8 cellular contexts compared by ENCODE assay signal in the genomic region with DNA sequence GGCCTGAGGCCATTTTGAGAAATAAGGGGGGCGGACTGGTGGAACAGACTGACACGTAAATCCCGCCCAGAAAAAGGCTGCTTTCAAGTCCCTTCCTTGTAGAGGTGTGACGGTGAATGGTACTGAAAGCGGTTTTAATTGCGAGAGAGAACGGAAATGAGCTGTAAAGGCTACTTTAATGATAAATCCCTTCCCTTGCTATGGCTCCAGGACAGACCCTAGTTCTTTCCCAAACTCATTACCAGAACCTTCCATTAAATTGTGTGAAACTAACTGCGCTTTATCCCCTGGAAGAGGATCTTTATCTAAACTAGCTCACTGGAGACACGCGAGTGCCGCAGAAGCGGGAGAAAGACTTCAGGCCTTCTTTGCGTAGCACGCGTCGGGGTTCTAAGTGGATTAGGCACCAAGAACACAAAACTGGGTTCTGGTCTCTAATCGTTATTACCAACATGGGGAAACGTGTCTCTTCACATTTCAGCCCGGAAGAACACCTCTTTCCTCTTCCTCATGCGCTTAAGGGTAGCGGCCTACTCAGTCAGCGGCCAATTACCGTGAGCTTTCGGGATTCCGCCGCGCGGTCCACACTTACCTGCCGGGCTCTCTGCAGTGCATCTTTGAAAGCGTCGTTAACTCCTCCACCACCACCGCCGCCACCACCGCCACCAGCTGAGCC. TPM values are rescaled to one million over a fixed set of nuclear protein-coding genes. Genes with fewer than 3 reads are reported as not detected.
DNase-seq lines count a peak whose midpoint lies in the region; ATAC-seq and TF ChIP-seq lines count a peak whose summit lies in the region.

No MANE protein-coding gene starts in this region.

- H3K79me1 ChIP-seq in IMR-90 (ENCODE audit: low read depth in 1 of 2, low read length in 2 of 2) = peaks cover 0 to 12% of the 10 kb centered on the region in 2 experiments; a peak in 2 of 4 replicates

- H3K4me3 ChIP-seq in IMR-90 (ENCODE audit: insufficient read depth, low read depth, low read length) (peak overlapping the region; percentile 62), OCI-LY3 (ENCODE audit: low read length) (peak overlapping the region; percentile 90), fibroblast of lung (replicated peaks in 1 of 4; ENCODE audit: control extremely low read depth in 1 of 4, insufficient read depth in 1 of 4, low read depth in 3 of 4, low read length in 4 of 4) (peak overlapping the region; percentile 74 to 98 (median 86))

- peak overlapping the region; percentile 22; the same call in 2 of the 3 replicates for H2BK15ac ChIP-seq in IMR-90 (ENCODE audit: low read depth, low read length)

- H3K27ac Mint-ChIP-seq in natural killer cell treated with Interleukin-12 subunit alpha and Interleukin-12 subunit beta and Interleukin-15 and Interleukin-18, amount 100 ng/mL, for 72 hours = no peak overlapping the region
- H3K27ac Mint-ChIP-seq in stimulated activated naive CD8-positive, alpha-beta T cell treated with anti-CD3 and anti-CD28 coated beads, Interleukin-15, amount 100 ng/mL, for 72 hours = no peak overlapping the region

- H2AK5ac ChIP-seq in IMR-90 (ENCODE audit: low read depth, low read length) = peak overlapping the region; percentile 84

- H3K36me3 ChIP-seq in IMR-90 (ENCODE audit: control insufficient read depth, insufficient read depth, low read length) = peaks cover 8% of the 10 kb centered on the region
- peaks cover 32% of the 10 kb centered on the region for H3K36me3 ChIP-seq in OCI-LY3 (replicated peaks; ENCODE audit: low read depth, low read length)
- H3K36me3 ChIP-seq in fibroblast of lung (ENCODE audit: control insufficient read depth, insufficient read depth, low read length) = no peaks in the 10 kb centered on the region

- peaks cover 83% of the 10 kb centered on the region for H3K79me2 ChIP-seq in OCI-LY3 (ENCODE audit: low read length)
- peaks cover 90% of the 10 kb centered on the region for H3K79me2 ChIP-seq in fibroblast of lung (ENCODE audit: control insufficient read depth, insufficient read depth, low read length)

- H3K27ac ChIP-seq in IMR-90 (ENCODE audit: insufficient read depth, low read length) (peak overlapping the region; percentile 92), OCI-LY3 (ENCODE audit: low read length) (peak overlapping the region; percentile 98), fibroblast of lung (ENCODE audit: insufficient read depth, low read length) (peak overlapping the region; percentile 99)

- no peak overlapping the region for H2BK20ac ChIP-seq in IMR-90 (ENCODE audit: low read depth, low read length)

- POLR2A ChIA-PET in IMR-90 (lab: Charles Lee; ENCODE audit: unreplicated experiment) = interaction anchor here (0.5 to 1.2 kb wide), 4 partner anchors 26 to 493 kb away, joined by 3 to 27 read pairs (median 8); partner anchors contain the start of gene DNAJB4

- H3K9me1 ChIP-seq in IMR-90 (ENCODE audit: insufficient read depth, low read length) = peaks cover 2% of the 10 kb centered on the region; the same call in 1 of the 2 replicates

- peaks cover 25 to 30% of the 10 kb centered on the region in 2 donors for H3K4me1 Mint-ChIP-seq in natural killer cell treated with Interleukin-12 subunit alpha and Interleukin-12 subunit beta and Interleukin-15 and Interleukin-18, amount 100 ng/mL, for 72 hours (ENCODE audit: low read depth in 2 of 2)
- H3K4me1 Mint-ChIP-seq in stimulated activated naive CD8-positive, alpha-beta T cell treated with anti-CD3 and anti-CD28 coated beads, Interleukin-15, amount 100 ng/mL, for 72 hours = peaks cover 64% of the 10 kb centered on the region

- H3K4me2 ChIP-seq in IMR-90 (ENCODE audit: low read depth, low read length) = peak overlapping the region; percentile 51
- H3K4me2 ChIP-seq in OCI-LY3 (ENCODE audit: low read length) = peak overlapping the region; percentile 64
- H3K4me2 ChIP-seq in fibroblast of lung (ENCODE audit: extremely low read depth, insufficient read depth, low read length) = peak overlapping the region; percentile 73

- no peaks in the 10 kb centered on the region for H3K27me3 ChIP-seq in IMR-90 (ENCODE audit: control insufficient read depth, insufficient read depth, low read length)
- H3K27me3 ChIP-seq in OCI-LY3 (ENCODE audit: low read depth, low read length) = no peaks in the 10 kb centered on the region
- H3K27me3 ChIP-seq in fibroblast of lung (ENCODE audit: control insufficient read depth, insufficient read depth, low read length) = no peaks in the 10 kb centered on the region

- ATAC-seq in GM21576 (IDR thresholded peaks at IDR 0.05; ENCODE audit: unreplicated experiment) (peak; percentile 60), IMR-90 (ENCODE audit: low read depth) (peak; percentile 40)
- ATAC-seq in natural killer cell treated with Interleukin-12 subunit alpha and Interleukin-12 subunit beta and Interleukin-15 and Interleukin-18, amount 100 ng/mL, for 72 hours = peak; percentile 83 to 87
- peak; percentile 79 for ATAC-seq in stimulated activated naive CD8-positive, alpha-beta T cell treated with anti-CD3 and anti-CD28 coated beads, Interleukin-15, amount 100 ng/mL, for 72 hours

- no peaks in the 10 kb centered on the region for H3K27me3 Mint-ChIP-seq in natural killer cell treated with Interleukin-12 subunit alpha and Interleukin-12 subunit beta and Interleukin-15 and Interleukin-18, amount 100 ng/mL, for 72 hours
- no peaks in the 10 kb centered on the region for H3K27me3 Mint-ChIP-seq in stimulated activated naive CD8-positive, alpha-beta T cell treated with anti-CD3 and anti-CD28 coated beads, Interleukin-15, amount 100 ng/mL, for 72 hours

- dilution Hi-C loops in IMR-90 (cut with HindIII; ENCODE audit: low sequenced_read_pairs, unreplicated experiment) = no loop called here

- peaks cover 15% of the 10 kb centered on the region for H3K36me3 Mint-ChIP-seq in natural killer cell treated with Interleukin-12 subunit alpha and Interleukin-12 subunit beta and Interleukin-15 and Interleukin-18, amount 100 ng/mL, for 72 hours

- intact Hi-C loops in IMR-90 (cut with micrococcal nuclease) = no loop called here

- DNase-seq in DMS153 treated with DMSO at 0.1 percent for 48 hours (lab: John Stamatoyannopoulos, UW; ENCODE audit: unreplicated experiment) (peak; percentile 85), IMR-90 (peak; percentile 95), activated T-cell treated with anti-CD3 and anti-CD28 coated beads for 48 hours (ENCODE audit: low read depth) (peak; percentile 58), fibroblast of lung (ENCODE audit: low read depth in 2 of 2) (peak; percentile 95 to 97)
- peak; percentile 91 for DNase-seq in natural killer cell treated with Interleukin-12 subunit alpha and Interleukin-12 subunit beta and Interleukin-15 and Interleukin-18, amount 100 ng/mL, for 72 hours (ENCODE audit: low spot score)
- peak; percentile 81 to 91 for DNase-seq in stimulated activated naive CD8-positive, alpha-beta T cell treated with anti-CD3 and anti-CD28 coated beads, Interleukin-15, amount 100 ng/mL, for 72 hours

- H3K9me3 Mint-ChIP-seq in natural killer cell treated with Interleukin-12 subunit alpha and Interleukin-12 subunit beta and Interleukin-15 and Interleukin-18, amount 100 ng/mL, for 72 hours = no peaks in the 10 kb centered on the region
- no peaks in the 10 kb centered on the region for H3K9me3 Mint-ChIP-seq in stimulated activated naive CD8-positive, alpha-beta T cell treated with anti-CD3 and anti-CD28 coated beads, Interleukin-15, amount 100 ng/mL, for 72 hours

- CTCF ChIA-PET in IMR-90 (lab: Yijun Ruan, JAX) = interaction anchor here (0.6 to 1.4 kb wide), 6 partner anchors 12 to 71 kb away, joined by 3 to 4 read pairs (median 4); no protein-coding TSS in a partner anchor

- peak overlapping the region; percentile 99 for H3K14ac ChIP-seq in IMR-90 (replicated peaks; ENCODE audit: low read depth, low read length)

- peak overlapping the region; percentile 89 for H4K5ac ChIP-seq in IMR-90 (ENCODE audit: low read depth, low read length)

- peak overlapping the region; percentile 98 for H2AK9ac ChIP-seq in IMR-90 (replicated peaks; ENCODE audit: low read depth, low read length, poor library complexity)

- peak; percentile 26; the same call in 1 of the 2 replicates for TF ChIP-seq POLR2A in IMR-90 (IDR thresholded peaks at IDR 0.05; ENCODE audit: low read depth, low read length)

- H2BK120ac ChIP-seq in IMR-90 (ENCODE audit: low read depth, low read length) = peak overlapping the region; percentile 63

- peak overlapping the region; percentile 97 for H3K23ac ChIP-seq in IMR-90 (ENCODE audit: low read depth, low read length)

- TSS peak; percentile 74 for BruUV-seq in IMR-90 (replicated peaks; lab: Mats Ljungman, UMichigan)

- H3K18ac ChIP-seq in IMR-90 (ENCODE audit: low read depth, low read length) = peak overlapping the region; percentile 70

- 0% methylated on average over 8 of the region's 34 CpGs; no CpG with 5 or more reads in 1 of the 2 experiments for WGBS in IMR-90 (ENCODE audit: extremely low coverage in 2 of 2, insufficient read length in 1 of 2), 2 experiments

- TF ChIP-seq CTCF in IMR-90 (conservative IDR thresholded peaks at IDR 0.05; ENCODE audit: low read depth, low read length) (no peak), OCI-LY3 (IDR thresholded peaks at IDR 0.05; ENCODE audit: low read depth, low read length) (no peak), fibroblast of lung (conservative IDR thresholded peaks at IDR 0.05 in 1 of 2, IDR thresholded peaks at IDR 0.05 in 1 of 2; ENCODE audit: low read depth in 1 of 2, low read length in 2 of 2) (no peak)

- peak overlapping the region; percentile 92 for H4K91ac ChIP-seq in IMR-90 (ENCODE audit: insufficient read depth, low read depth, low read length)

- peak overlapping the region; percentile 88 for H2BK5ac ChIP-seq in IMR-90 (ENCODE audit: low read depth, low read length, poor library complexity, severe bottlenecking)

- H3K4ac ChIP-seq in IMR-90 (ENCODE audit: low read depth, low read length) = peak overlapping the region; percentile 97

- peak overlapping the region; percentile 93 for H2AFZ ChIP-seq in IMR-90 (replicated peaks; ENCODE audit: low read length, poor library complexity)
- H2AFZ ChIP-seq in OCI-LY3 (ENCODE audit: low read depth, low read length) = no peak overlapping the region
- peak overlapping the region; percentile 24 for H2AFZ ChIP-seq in fibroblast of lung (ENCODE audit: low read length)

- H4K20me1 ChIP-seq in IMR-90 (ENCODE audit: insufficient read depth, low read length) = peaks cover 47% of the 10 kb centered on the region
- peaks cover 45% of the 10 kb centered on the region for H4K20me1 ChIP-seq in OCI-LY3 (ENCODE audit: insufficient read depth, low read length)
- H4K20me1 ChIP-seq in fibroblast of lung (ENCODE audit: control insufficient read depth, extremely low read depth, insufficient read depth, low read length) = peaks cover 7% of the 10 kb centered on the region

- no peak overlapping the region for H3K4me3 Mint-ChIP-seq in natural killer cell treated with Interleukin-12 subunit alpha and Interleukin-12 subunit beta and Interleukin-15 and Interleukin-18, amount 100 ng/mL, for 72 hours
- no peak overlapping the region for H3K4me3 Mint-ChIP-seq in stimulated activated naive CD8-positive, alpha-beta T cell treated with anti-CD3 and anti-CD28 coated beads, Interleukin-15, amount 100 ng/mL, for 72 hours

- TF ChIP-seq RAD21 in IMR-90 (IDR thresholded peaks at IDR 0.05; ENCODE audit: low read length) = no peak

- H3K9me3 ChIP-seq in IMR-90 (ENCODE audit: control insufficient read depth, insufficient read depth, low read length) = no peaks in the 10 kb centered on the region
- no peaks in the 10 kb centered on the region for H3K9me3 ChIP-seq in OCI-LY3 (ENCODE audit: insufficient read depth, low read length)
- H3K9me3 ChIP-seq in fibroblast of lung (ENCODE audit: control insufficient read depth, insufficient read depth, low read depth, low read length) = no peaks in the 10 kb centered on the region

- H3K56ac ChIP-seq in IMR-90 (ENCODE audit: extremely low read depth, insufficient read depth, low read length) = peak overlapping the region; percentile 97

- peak overlapping the region; percentile 96 for H3K9ac ChIP-seq in IMR-90 (ENCODE audit: low read depth, low read length)
- H3K9ac ChIP-seq in OCI-LY3 (ENCODE audit: low read length) = peak overlapping the region; percentile 93
- peak overlapping the region; percentile 95 for H3K9ac ChIP-seq in fibroblast of lung (ENCODE audit: insufficient read depth, low read length)

- 0 out of 2 replicates have a peak, but pooled peaks cover 2% of the 10 kb centered on the region for H3K4me1 ChIP-seq in IMR-90 (ENCODE audit: control insufficient read depth, insufficient read depth, low read length)
- H3K4me1 ChIP-seq in OCI-LY3 (ENCODE audit: low read length) = peaks cover 31% of the 10 kb centered on the region
- H3K4me1 ChIP-seq in fibroblast of lung (ENCODE audit: control insufficient read depth, extremely low read depth, insufficient read depth, low read length) = no peaks in the 10 kb centered on the region

- in situ Hi-C loops in IMR-90 (cut with MboI; ENCODE audit: low sequenced_read_pairs) = loop anchor here (10.0 kb wide), 1 partner anchor 136 kb away; no protein-coding TSS in a partner anchor

- peak overlapping the region; percentile 90 to 95 for H4K8ac ChIP-seq in IMR-90 (ENCODE audit: low read depth in 2 of 2, low read length in 2 of 2)

RNA-seq across cellular contexts. Expression of gene FUBP1, which starts 0.4 kb away (rescaled TPM):
- 129 and 165 TPM in 2 replicates for total RNA-seq in IMR-90 (2012; rRNA removed)
- polyA plus RNA-seq in IMR-90 (2012; rRNA removed) = 74.7 and 94.7 TPM in 2 replicates
- 14.7 and 36.6 TPM in 2 replicates for polyA plus RNA-seq in IMR-90 (2012; cell fraction: cytosol; rRNA removed)
- polyA plus RNA-seq in IMR-90 (2012; cell fraction: nucleus; rRNA removed; ENCODE audit: low replicate concordance) = 42.8 and 180 TPM in 2 replicates
- 77.3 and 99.4 TPM in 2 replicates for total RNA-seq in fibroblast of lung
- 102 TPM in 2 replicates for polyA plus RNA-seq in fibroblast of lung
- 75.3 and 81.3 TPM in 2 replicates for polyA plus RNA-seq in fibroblast of lung (2012)
- polyA minus RNA-seq in fibroblast of lung (ENCODE audit: low replicate concordance) = 22.8 and 61.8 TPM in 2 replicates
- total RNA-seq in natural killer cell treated with Interleukin-12 subunit alpha and Interleukin-12 subunit beta and Interleukin-15 and Interleukin-18, amount 100 ng/mL, for 72 hours = 100 to 1,000 TPM; 181 to 204 TPM

RNA-seq across cellular contexts. Expression of gene DNAJB4, which starts 26.3 kb away (rescaled TPM):
- total RNA-seq in IMR-90 (2012; rRNA removed) = 30.6 and 76.1 TPM in 2 replicates
- polyA plus RNA-seq in IMR-90 (2012; rRNA removed) = 24.1 and 31.0 TPM in 2 replicates
- 4.0 and 4.1 TPM in 2 replicates for polyA plus RNA-seq in IMR-90 (2012; cell fraction: cytosol; rRNA removed)
- polyA plus RNA-seq in IMR-90 (2012; cell fraction: nucleus; rRNA removed; ENCODE audit: low replicate concordance) = 3.2 and 15.4 TPM in 2 replicates
- total RNA-seq in fibroblast of lung = 46.5 and 52.0 TPM in 2 replicates
- 45.7 and 78.7 TPM in 2 replicates for polyA plus RNA-seq in fibroblast of lung
- 41.1 and 78.6 TPM in 2 replicates for polyA plus RNA-seq in fibroblast of lung (2012)
- 1.2 and 5.8 TPM in 2 replicates for polyA minus RNA-seq in fibroblast of lung (ENCODE audit: low replicate concordance)
- 10 to 100 TPM in 1 of 2 donors, 1 to 10 TPM in 1; 8.9 to 13.2 TPM for total RNA-seq in natural killer cell treated with Interleukin-12 subunit alpha and Interleukin-12 subunit beta and Interleukin-15 and Interleukin-18, amount 100 ng/mL, for 72 hours

Comparison
In these comparisons a context has a peak if more than half of its experiments do, and no peak if none do; other contexts are left out.
1. Peak in every context shown above with its lines: DNase-seq, ATAC-seq, H3K4me3 ChIP-seq and H3K27ac ChIP-seq.